In the genomic region with DNA sequence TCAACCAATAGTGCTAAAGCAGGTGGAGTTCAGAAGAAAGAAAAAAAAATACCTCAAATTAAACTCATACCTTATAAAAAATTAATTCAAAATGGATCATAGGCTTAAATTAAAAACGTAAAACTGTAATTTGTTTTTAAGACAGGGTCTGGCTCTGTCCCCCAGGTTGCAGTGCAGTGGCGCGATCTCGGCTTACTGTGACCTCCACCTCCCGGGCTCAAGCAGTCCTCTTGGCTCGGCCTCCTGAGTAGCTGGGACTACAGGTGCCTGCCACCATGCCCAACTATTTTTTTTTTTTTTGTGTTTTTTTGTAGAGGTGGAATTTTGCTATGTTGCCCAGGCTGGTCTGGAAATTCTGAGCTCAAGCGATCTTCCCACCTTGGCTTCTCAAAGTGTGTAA, we compare ENCODE assay signal across 9 cellular contexts.
"Had no signal": no experiment of that assay in that cellular context is flagged by ENCODE, and none has a peak within 500 bp of the region (broad histone marks: within the 10 kb centered on the region; RNA-seq: fewer than 3 reads in every experiment).

No MANE protein-coding gene starts in this region.

- ATAC-seq: effector memory CD8-positive, alpha-beta T cell; esophagus mucosa; foreskin keratinocyte; gastrocnemius medialis; gastroesophageal sphincter; heart left ventricle; heart right ventricle had no signal

- H3K9me3 Mint-ChIP-seq: dendritic cell treated with granulocyte-macrophage colony-stimulating factor and Interleukin-4, amounts not matched to agents 40 ng/mL and 50 ng/mL, for 4 days; endodermal cell had no signal

- H3K4me3 Mint-ChIP-seq: dendritic cell treated with granulocyte-macrophage colony-stimulating factor and Interleukin-4, amounts not matched to agents 40 ng/mL and 50 ng/mL, for 4 days; effector memory CD8-positive, alpha-beta T cell; endodermal cell had no signal

- H3K4me1 Mint-ChIP-seq: endodermal cell had no signal

- H3K27me3 Mint-ChIP-seq: dendritic cell treated with granulocyte-macrophage colony-stimulating factor and Interleukin-4, amounts not matched to agents 40 ng/mL and 50 ng/mL, for 4 days; effector memory CD8-positive, alpha-beta T cell had no signal

- H3K27ac Mint-ChIP-seq: dendritic cell treated with granulocyte-macrophage colony-stimulating factor and Interleukin-4, amounts not matched to agents 40 ng/mL and 50 ng/mL, for 4 days; effector memory CD8-positive, alpha-beta T cell; endodermal cell had no signal
